18 cellular contexts compared by ENCODE assay signal in genomic region chr11:104594228-104594958, GRCh38.
DNase-seq lines count a peak whose midpoint lies in the region; ATAC-seq and TF ChIP-seq lines count a peak whose summit lies in the region.
"Had no signal": no experiment of that assay in that cellular context is flagged by ENCODE, and none has a peak within 500 bp of the region (broad histone marks: within the 10 kb centered on the region; RNA-seq: fewer than 3 reads in every experiment).

No MANE protein-coding gene starts in this region.

- CTCF ChIA-PET in activated CD4-positive, alpha-beta T cell treated with anti-CD3 and anti-CD28 coated beads, Interleukin-2, amount 10 ng/mL, durations not matched to agents 7 days and 5 days (lab: Charles Lee), result no interaction called here
- CTCF ChIA-PET in activated CD8-positive, alpha-beta T cell treated with anti-CD3 and anti-CD28 coated beads for 36 hours (lab: Charles Lee), result no interaction called here

- H3K36me3 Mint-ChIP-seq in activated CD4-positive, alpha-beta T cell treated with anti-CD3 and anti-CD28 coated beads, Interleukin-2, amount 10 ng/mL, durations not matched to agents 7 days and 5 days (ENCODE audit: low read depth), result peaks cover 2% of the 10 kb centered on the region
- no peaks in the 10 kb centered on the region for H3K36me3 Mint-ChIP-seq in activated CD8-positive, alpha-beta T cell treated with anti-CD3 and anti-CD28 coated beads for 36 hours (ENCODE audit: low read depth)
- H3K36me3 Mint-ChIP-seq: CD14-positive monocyte had no signal

- peak; percentile 77 for ATAC-seq in activated CD8-positive, alpha-beta T cell treated with anti-CD3 and anti-CD28 coated beads for 36 hours
- ATAC-seq in GM18861 (IDR thresholded peaks at IDR 0.05; ENCODE audit: unreplicated experiment), result no peak
- no peak for ATAC-seq in HG02852 (IDR thresholded peaks at IDR 0.05; ENCODE audit: unreplicated experiment)
- ATAC-seq in HG03045 (IDR thresholded peaks at IDR 0.05; ENCODE audit: unreplicated experiment), result no peak
- ATAC-seq: left colon had no signal

- peaks cover 2% of the 10 kb centered on the region for H3K9me3 Mint-ChIP-seq in activated CD4-positive, alpha-beta T cell treated with anti-CD3 and anti-CD28 coated beads, Interleukin-2, amount 10 ng/mL, durations not matched to agents 7 days and 5 days
- no peaks in the 10 kb centered on the region for H3K9me3 Mint-ChIP-seq in activated CD8-positive, alpha-beta T cell treated with anti-CD3 and anti-CD28 coated beads for 36 hours
- H3K9me3 Mint-ChIP-seq: endodermal cell; stimulated activated naive CD8-positive, alpha-beta T cell treated with anti-CD3 and anti-CD28 coated beads, Interleukin-15, Interleukin-2, amounts not matched to agents 100 ng/mL and 50 ng/mL, for 24 hours had no signal

- intact Hi-C loops in activated CD8-positive, alpha-beta T cell treated with anti-CD3 and anti-CD28 coated beads for 36 hours (cut with micrococcal nuclease), result loop anchor here (10.0 kb wide), 1 partner anchor 410 kb away; no protein-coding TSS in a partner anchor

- TF ChIP-seq CTCF in activated CD8-positive, alpha-beta T cell treated with anti-CD3 and anti-CD28 coated beads for 36 hours (IDR thresholded peaks at IDR 0.05), result no peak

- H3K27ac Mint-ChIP-seq in activated CD4-positive, alpha-beta T cell treated with anti-CD3 and anti-CD28 coated beads, Interleukin-2, amount 10 ng/mL, durations not matched to agents 7 days and 5 days, result peak overlapping the region; percentile 55
- no peak overlapping the region for H3K27ac Mint-ChIP-seq in activated CD8-positive, alpha-beta T cell treated with anti-CD3 and anti-CD28 coated beads for 36 hours
- H3K27ac Mint-ChIP-seq: CD14-positive monocyte; endodermal cell; stimulated activated naive CD8-positive, alpha-beta T cell treated with anti-CD3 and anti-CD28 coated beads, Interleukin-15, Interleukin-2, amounts not matched to agents 100 ng/mL and 50 ng/mL, for 24 hours had no signal

- peaks cover 10% of the 10 kb centered on the region for H3K4me1 Mint-ChIP-seq in activated CD4-positive, alpha-beta T cell treated with anti-CD3 and anti-CD28 coated beads, Interleukin-2, amount 10 ng/mL, durations not matched to agents 7 days and 5 days
- peaks cover 4% of the 10 kb centered on the region for H3K4me1 Mint-ChIP-seq in activated CD8-positive, alpha-beta T cell treated with anti-CD3 and anti-CD28 coated beads for 36 hours (ENCODE audit: low read depth)
- H3K4me1 Mint-ChIP-seq: CD14-positive monocyte, endodermal cell had no signal

- no peak overlapping the region for H3K4me3 Mint-ChIP-seq in activated CD4-positive, alpha-beta T cell treated with anti-CD3 and anti-CD28 coated beads, Interleukin-2, amount 10 ng/mL, durations not matched to agents 7 days and 5 days
- no peak overlapping the region for H3K4me3 Mint-ChIP-seq in activated CD8-positive, alpha-beta T cell treated with anti-CD3 and anti-CD28 coated beads for 36 hours
- H3K4me3 Mint-ChIP-seq: CD14-positive monocyte; endodermal cell; stimulated activated naive CD8-positive, alpha-beta T cell treated with anti-CD3 and anti-CD28 coated beads, Interleukin-15, Interleukin-2, amounts not matched to agents 100 ng/mL and 50 ng/mL, for 24 hours had no signal

- DNase-seq in activated CD4-positive, alpha-beta T cell treated with anti-CD3 and anti-CD28 coated beads, Interleukin-2, amount 10 ng/mL, durations not matched to agents 7 days and 5 days, result no peak
- DNase-seq in activated CD4-positive, alpha-beta T cell treated with anti-CD3 and anti-CD28 coated beads for 48 hours, result no peak
- DNase-seq in Kasumi-1 (lab: John Stamatoyannopoulos, UW) (peak; percentile 45 to 58), kidney tubule cell (ENCODE audit: low spot score) (peak; percentile 83)
- peak; percentile 15 for DNase-seq in activated CD8-positive, alpha-beta T cell treated with anti-CD3 and anti-CD28 coated beads for 36 hours
- DNase-seq: ACHN, amniotic stem cell, cerebellar nuclear complex, endodermal cell, left colon, NCI-H1930, NCI-H446, SHP77 treated with DMSO at 0.1 percent for 48 hours had no signal

- POLR2A ChIA-PET in activated CD4-positive, alpha-beta T cell treated with anti-CD3 and anti-CD28 coated beads, Interleukin-2, amount 10 ng/mL, durations not matched to agents 7 days and 5 days (lab: Charles Lee), result no interaction called here
- POLR2A ChIA-PET in activated CD8-positive, alpha-beta T cell treated with anti-CD3 and anti-CD28 coated beads for 36 hours (lab: Charles Lee), result no interaction called here

- no peaks in the 10 kb centered on the region for H3K27me3 Mint-ChIP-seq in activated CD4-positive, alpha-beta T cell treated with anti-CD3 and anti-CD28 coated beads, Interleukin-2, amount 10 ng/mL, durations not matched to agents 7 days and 5 days
- H3K27me3 Mint-ChIP-seq in activated CD8-positive, alpha-beta T cell treated with anti-CD3 and anti-CD28 coated beads for 36 hours, result peaks cover 5% of the 10 kb centered on the region
- H3K27me3 Mint-ChIP-seq: stimulated activated naive CD8-positive, alpha-beta T cell treated with anti-CD3 and anti-CD28 coated beads, Interleukin-15, Interleukin-2, amounts not matched to agents 100 ng/mL and 50 ng/mL, for 24 hours had no signal

Comparison
In these comparisons a context has a peak if more than half of its experiments do, and no peak if none do; other contexts are left out.
1. DNase-seq: peak in Kasumi-1 (2 of 2), activated CD8-positive, alpha-beta T cell treated with anti-CD3 and anti-CD28 coated beads for 36 hours (single experiment) and kidney tubule cell (single experiment); none in activated CD4-positive, alpha-beta T cell treated with anti-CD3 and anti-CD28 coated beads, Interleukin-2, amount 10 ng/mL, durations not matched to agents 7 days and 5 days (single experiment) and activated CD4-positive, alpha-beta T cell treated with anti-CD3 and anti-CD28 coated beads for 48 hours (single experiment).